In the genomic region with DNA sequence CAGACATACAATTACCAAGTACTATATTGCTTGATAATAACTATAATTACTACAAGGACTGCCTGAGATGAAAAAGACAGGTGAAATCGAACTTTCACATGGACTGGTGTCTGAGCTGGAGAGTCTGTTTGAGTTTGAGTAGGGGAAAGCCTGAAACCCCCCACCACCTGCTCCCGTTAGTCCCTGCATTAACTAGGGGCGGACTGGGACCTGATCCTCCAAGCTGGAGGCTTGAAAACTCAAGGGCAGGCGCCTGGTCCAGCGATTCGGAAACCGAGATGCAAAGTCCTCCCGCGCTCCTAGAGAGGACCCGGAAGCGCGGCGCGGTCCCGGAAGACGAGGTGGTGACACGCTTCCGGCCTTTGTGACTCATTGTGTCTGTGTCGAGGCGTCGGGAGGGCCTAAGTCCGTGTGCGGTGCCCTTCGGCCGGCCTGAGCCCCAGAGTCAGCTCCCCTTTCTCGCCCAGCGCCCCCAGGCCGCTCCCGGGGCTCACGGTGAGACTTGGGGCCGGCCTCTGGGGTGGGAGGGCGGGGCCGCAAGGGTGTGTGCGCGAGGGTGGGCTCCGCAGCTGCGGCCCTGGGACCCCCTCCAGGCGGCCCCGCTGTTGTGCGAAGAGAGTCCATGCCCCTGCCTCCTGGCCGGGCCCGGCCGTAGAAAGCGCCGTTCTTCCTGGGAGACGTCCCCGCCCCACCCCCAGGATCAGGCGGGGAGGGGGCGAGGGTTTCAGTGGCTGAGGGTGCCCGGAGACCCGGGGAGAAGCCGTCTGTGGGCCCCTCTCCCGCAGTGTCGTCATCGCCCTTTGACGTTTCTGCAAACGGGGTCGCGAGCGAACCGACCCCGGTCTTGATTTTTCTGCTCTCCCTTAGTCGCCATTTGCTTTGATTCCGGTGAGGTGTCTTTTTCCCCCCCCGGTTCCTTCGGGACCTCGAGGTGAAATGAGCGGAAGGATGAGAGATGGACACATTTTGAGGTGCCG, we compare ENCODE assay signal across 8 cellular contexts. TPM values are rescaled to one million over a fixed set of nuclear protein-coding genes. Genes with fewer than 3 reads are reported as not detected.
DNase-seq lines count a peak whose midpoint lies in the region; ATAC-seq and TF ChIP-seq lines count a peak whose summit lies in the region.

A gene (plus strand): TSS at position 365 of the 977 bp plus-strand sequence. CDS start 7,911 bp downstream, outside the sequence.

- H3K27me3 ChIP-seq in PC-9 (ENCODE audit: insufficient read depth, low read depth) (no peaks in the 10 kb centered on the region), mucosa of rectum (ENCODE audit: control insufficient read depth in 2 of 2, insufficient read depth in 2 of 2, low read length in 2 of 2) (no peaks in the 10 kb centered on the region)

- peak within 1 kb of the TSS; percentile 88 to 97 (median 94) for H3K4me3 Mint-ChIP-seq in IgD-negative memory B cell

- peak within 1 kb of the TSS; percentile 97 to 100 for H3K9ac ChIP-seq in mucosa of rectum (ENCODE audit: low read depth in 1 of 2, low read length in 2 of 2)

- no peaks in the 10 kb centered on the region for H3K9me3 ChIP-seq in PC-9 (ENCODE audit: insufficient read depth, low read depth)
- no peaks in the 10 kb centered on the region for H3K9me3 ChIP-seq in mucosa of rectum (ENCODE audit: control insufficient read depth in 2 of 2, low read length in 2 of 2)

- peaks cover 13% of the 10 kb centered on the region for H3K4me1 ChIP-seq in PC-9 (replicated peaks; ENCODE audit: insufficient read depth)
- H3K4me1 ChIP-seq in mucosa of rectum (ENCODE audit: control insufficient read depth in 2 of 2, insufficient read depth in 2 of 2, low read length in 2 of 2): peaks cover 29 to 39% of the 10 kb centered on the region in 2 donors

- peaks cover 23 to 27% (median 26%) of the 10 kb centered on the region in 3 donors for H3K4me1 Mint-ChIP-seq in IgD-negative memory B cell

- no peaks in the 10 kb centered on the region for H3K27me3 Mint-ChIP-seq in IgD-negative memory B cell

- TF ChIP-seq POLR2A in erythroblast (IDR thresholded peaks at IDR 0.05; ENCODE audit: low read length): peak; percentile 76

- H3K36me3 ChIP-seq in PC-9 (ENCODE audit: low read depth) (no peaks in the 10 kb centered on the region), mucosa of rectum (ENCODE audit: control insufficient read depth in 2 of 2, insufficient read depth in 2 of 2, low read length in 2 of 2) (peaks cover 4 to 5% of the 10 kb centered on the region in 2 donors)

- peak within 1 kb of the TSS; percentile 55 to 100 (median 97) for H3K27ac Mint-ChIP-seq in IgD-negative memory B cell

- intact Hi-C loops in PC-9 (cut with micrococcal nuclease; ENCODE audit: unreplicated experiment): loop anchor here (2.0 kb wide), 1 partner anchor 33 kb away; a partner anchor contains a TSS

- peaks cover 39% of the 10 kb centered on the region for H4K20me1 ChIP-seq in PC-9 (ENCODE audit: insufficient read depth)

- TSS peak; percentile 56 for BruUV-seq in PC-9 (replicated peaks; lab: Mats Ljungman, UMichigan)

- peak within 1 kb of the TSS; percentile 92 for H3K4me2 ChIP-seq in PC-9

- peak; percentile 97 for ATAC-seq in GM21529 (IDR thresholded peaks at IDR 0.05; ENCODE audit: unreplicated experiment)

- POLR2A ChIA-PET in PC-9 (lab: Charles Lee; ENCODE audit: unreplicated experiment): interaction anchor here (0.6 to 0.7 kb wide), 3 partner anchors 38 to 133 kb away, joined by 5 to 12 read pairs (median 8); a partner anchor contains a TSS

- no peak for TF ChIP-seq CTCF in PC-9 (conservative IDR thresholded peaks at IDR 0.05)

- no peaks in the 10 kb centered on the region for H3K9me3 Mint-ChIP-seq in IgD-negative memory B cell

- H3K4me3 ChIP-seq in PC-9 (peak within 1 kb of the TSS; percentile 95), mucosa of rectum (ENCODE audit: low read length in 2 of 2) (peak within 1 kb of the TSS; percentile 70 to 98)

- H3K79me2 ChIP-seq in PC-9 (ENCODE audit: low read depth): peaks cover 49% of the 10 kb centered on the region

- H2AFZ ChIP-seq in PC-9: peak within 1 kb of the TSS; percentile 79

- H3K9me2 ChIP-seq in PC-9 (ENCODE audit: insufficient read depth): no peaks in the 10 kb centered on the region

- DNase-seq in DMS153 (lab: John Stamatoyannopoulos, UW): peak; percentile 86
- DNase-seq in PC-9: peak; percentile 79 to 80
- peak; percentile 84 for DNase-seq in activated T-cell treated with anti-CD3 and anti-CD28 coated beads, Interleukin-2, amount 50 U/mL, for 1 hour
- peak; percentile 95 to 96 for DNase-seq in erythroblast (lab: John Stamatoyannopoulos, UW)
- peak; percentile 53 to 71 for DNase-seq in stimulated activated CD8-positive, alpha-beta memory T cell treated with anti-CD3 and anti-CD28 coated beads, Interleukin-4, amount 100 ng/mL, for 4 hours (ENCODE audit: low read depth in 2 of 2, low spot score in 1 of 2)

- no peaks in the 10 kb centered on the region for H3K36me3 Mint-ChIP-seq in IgD-negative memory B cell

- peaks cover 23% of the 10 kb centered on the region; the same call in 1 of the 2 replicates for H3F3A ChIP-seq in PC-9 (ENCODE audit: insufficient read depth, low read depth)

- CTCF ChIA-PET in PC-9 (lab: Charles Lee): no interaction called here

- H3K27ac ChIP-seq in PC-9: peak within 1 kb of the TSS; percentile 67
- H3K27ac ChIP-seq in mucosa of rectum (ENCODE audit: low read depth in 2 of 2, low read length in 2 of 2): peak within 1 kb of the TSS; percentile 88 to 92

RNA-seq across cellular contexts. Expression of the gene that starts here (rescaled TPM):
- polyA plus RNA-seq in IgD-negative memory B cell: 35.3 TPM
- total RNA-seq in PC-9 (2021): 69.4 and 70.3 TPM in 2 replicates

Comparison
In these comparisons a context has a peak if more than half of its experiments do, and no peak if none do; other contexts are left out.
1. Peak in every context shown above with its lines: DNase-seq, ATAC-seq, H3K4me3 ChIP-seq and H3K27ac ChIP-seq.